Comparison of ENCODE assay signal across 12 cellular contexts in genomic region chr20:9035129-9035528, GRCh38. TPM values are rescaled to one million over a fixed set of nuclear protein-coding genes. Genes with fewer than 3 reads are reported as not detected.
A peak's percentile ranks its signal among the peaks of the same experiment; 100 is the strongest.
DNase-seq lines count a peak whose midpoint lies in the region; ATAC-seq, FAIRE-seq and TF ChIP-seq lines count a peak whose summit lies in the region.
"Had no signal": no experiment of that assay in that cellular context is flagged by ENCODE, and none has a peak within 500 bp of the region (broad histone marks: within the 10 kb centered on the region; RNA-seq: fewer than 3 reads in every experiment).

No MANE protein-coding gene starts in this region.

- 31% methylated on average over 3 of the region's 3 CpGs for WGBS in smooth muscle cell (ENCODE audit: low lambda C conversion rate)

- H3K4me1 Mint-ChIP-seq in astrocyte (ENCODE audit: low read depth, unreplicated experiment): peaks cover 8% of the 10 kb centered on the region
- no peaks in the 10 kb centered on the region for H3K4me1 Mint-ChIP-seq in stimulated activated naive B cell treated with anti-CD40 and anti-IgM and Interleukin-4, amounts not matched to agents 10 μg/mL and 1 μg/mL and 100 μg/mL, for 72 hours
- H3K4me1 Mint-ChIP-seq in stimulated activated naive CD8-positive, alpha-beta T cell treated with anti-CD3 and anti-CD28 coated beads, Interleukin-15, amount 100 ng/mL, for 72 hours: no peaks in the 10 kb centered on the region

- FAIRE-seq in astrocyte (lab: Jason Lieb, UNC): peak; percentile 82
- FAIRE-seq: GM18507 had no signal

- no peaks in the 10 kb centered on the region for H3K27me3 ChIP-seq in BJ (ENCODE audit: control insufficient read depth, insufficient read depth, low read length)
- no peaks in the 10 kb centered on the region for H3K27me3 ChIP-seq in astrocyte (ENCODE audit: insufficient read depth, low read length)
- H3K27me3 ChIP-seq in smooth muscle cell (ENCODE audit: low read depth): no peaks in the 10 kb centered on the region

- H3K27ac ChIP-seq in astrocyte (ENCODE audit: low read depth, low read length) (no peak overlapping the region), smooth muscle cell (ENCODE audit: low read depth) (no peak overlapping the region)

- no peaks in the 10 kb centered on the region for H3K27me3 Mint-ChIP-seq in astrocyte (ENCODE audit: low read depth, unreplicated experiment)
- H3K27me3 Mint-ChIP-seq in stimulated activated naive B cell treated with anti-CD40 and anti-IgM and Interleukin-4, amounts not matched to agents 10 μg/mL and 1 μg/mL and 100 μg/mL, for 72 hours: peaks cover 0 to 4% of the 10 kb centered on the region in 2 donors
- no peaks in the 10 kb centered on the region for H3K27me3 Mint-ChIP-seq in stimulated activated naive CD8-positive, alpha-beta T cell treated with anti-CD3 and anti-CD28 coated beads, Interleukin-15, amount 100 ng/mL, for 72 hours

- no peaks in the 10 kb centered on the region for H3K9me3 ChIP-seq in astrocyte (ENCODE audit: insufficient read depth, low read depth, low read length)
- no peaks in the 10 kb centered on the region for H3K9me3 ChIP-seq in smooth muscle cell (replicated peaks; ENCODE audit: low read depth)

- no peak overlapping the region for H3K4me3 Mint-ChIP-seq in astrocyte (ENCODE audit: unreplicated experiment)
- no peak overlapping the region for H3K4me3 Mint-ChIP-seq in stimulated activated naive B cell treated with anti-CD40 and anti-IgM and Interleukin-4, amounts not matched to agents 10 μg/mL and 1 μg/mL and 100 μg/mL, for 72 hours
- no peak overlapping the region for H3K4me3 Mint-ChIP-seq in stimulated activated naive CD8-positive, alpha-beta T cell treated with anti-CD3 and anti-CD28 coated beads, Interleukin-15, amount 100 ng/mL, for 72 hours
- H3K4me3 Mint-ChIP-seq: activated naive CD4-positive, alpha-beta T cell treated with anti-CD3 and anti-CD28 coated beads for 36 hours had no signal

- H3K4me2 ChIP-seq in astrocyte (ENCODE audit: low read length) (no peak overlapping the region), smooth muscle cell (no peak overlapping the region)

- H3K9ac ChIP-seq in astrocyte (ENCODE audit: low read length) (no peak overlapping the region), smooth muscle cell (ENCODE audit: low read depth) (no peak overlapping the region)

- H3K36me3 ChIP-seq in BJ (ENCODE audit: control insufficient read depth, insufficient read depth, low read length) (no peaks in the 10 kb centered on the region), astrocyte (ENCODE audit: insufficient read depth, low read length) (no peaks in the 10 kb centered on the region), smooth muscle cell (ENCODE audit: low read depth) (no peaks in the 10 kb centered on the region)

- H4K20me1 ChIP-seq in astrocyte (ENCODE audit: insufficient read depth, low read length) (no peaks in the 10 kb centered on the region), smooth muscle cell (ENCODE audit: low read depth) (no peaks in the 10 kb centered on the region)

- H2AFZ ChIP-seq in astrocyte (ENCODE audit: low read depth, low read length) (no peak overlapping the region), smooth muscle cell (ENCODE audit: low read depth) (no peak overlapping the region)

- H3K36me3 Mint-ChIP-seq in astrocyte (ENCODE audit: low read depth, unreplicated experiment): no peaks in the 10 kb centered on the region
- no peaks in the 10 kb centered on the region for H3K36me3 Mint-ChIP-seq in stimulated activated naive B cell treated with anti-CD40 and anti-IgM and Interleukin-4, amounts not matched to agents 10 μg/mL and 1 μg/mL and 100 μg/mL, for 72 hours

- no peaks in the 10 kb centered on the region for H3F3A ChIP-seq in smooth muscle cell (ENCODE audit: low read depth)

- no peak for ATAC-seq in stimulated activated naive B cell treated with anti-CD40 and anti-IgM and Interleukin-4, amounts not matched to agents 10 μg/mL and 1 μg/mL and 100 μg/mL, for 72 hours (replicated peaks)
- ATAC-seq in stimulated activated naive CD8-positive, alpha-beta T cell treated with anti-CD3 and anti-CD28 coated beads, Interleukin-15, amount 100 ng/mL, for 72 hours: no peak

- DNase-seq in BJ (ENCODE audit: low read depth) (peak; percentile 81), HT1080 (ENCODE audit: low read depth) (peak; percentile 94), astrocyte (ENCODE audit: low read depth) (peak; percentile 84), kidney tubule cell (ENCODE audit: low spot score) (peak; percentile 91), superior temporal gyrus (ENCODE audit: extremely low spot score) (no peak), smooth muscle cell (lab: John Stamatoyannopoulos, UW; ENCODE audit: unreplicated experiment) (no peak)
- no peak for DNase-seq in stimulated activated naive B cell treated with anti-CD40 and anti-IgM and Interleukin-4, amounts not matched to agents 10 μg/mL and 1 μg/mL and 100 μg/mL, for 72 hours
- DNase-seq in stimulated activated naive CD8-positive, alpha-beta T cell treated with anti-CD3 and anti-CD28 coated beads, Interleukin-15, amount 100 ng/mL, for 72 hours: no peak
- DNase-seq: activated naive CD4-positive, alpha-beta T cell treated with anti-CD3 and anti-CD28 coated beads for 36 hours; effector CD8-positive, alpha-beta T cell; KBM-7 had no signal

- H3K9me3 Mint-ChIP-seq in astrocyte (ENCODE audit: unreplicated experiment): peaks cover 3% of the 10 kb centered on the region
- H3K9me3 Mint-ChIP-seq in stimulated activated naive B cell treated with anti-CD40 and anti-IgM and Interleukin-4, amounts not matched to agents 10 μg/mL and 1 μg/mL and 100 μg/mL, for 72 hours: peaks cover 3 to 5% of the 10 kb centered on the region in 2 donors
- H3K9me3 Mint-ChIP-seq in stimulated activated naive CD8-positive, alpha-beta T cell treated with anti-CD3 and anti-CD28 coated beads, Interleukin-15, amount 100 ng/mL, for 72 hours: peaks cover 0 to 5% of the 10 kb centered on the region in 2 donors

- POLR2A ChIA-PET in BJ (lab: Charles Lee): no interaction called here

- peak overlapping the region; percentile 69 for H3K27ac Mint-ChIP-seq in astrocyte (ENCODE audit: unreplicated experiment)
- no peak overlapping the region for H3K27ac Mint-ChIP-seq in stimulated activated naive B cell treated with anti-CD40 and anti-IgM and Interleukin-4, amounts not matched to agents 10 μg/mL and 1 μg/mL and 100 μg/mL, for 72 hours
- H3K27ac Mint-ChIP-seq in stimulated activated naive CD8-positive, alpha-beta T cell treated with anti-CD3 and anti-CD28 coated beads, Interleukin-15, amount 100 ng/mL, for 72 hours: no peak overlapping the region
- H3K27ac Mint-ChIP-seq: activated naive CD4-positive, alpha-beta T cell treated with anti-CD3 and anti-CD28 coated beads for 36 hours had no signal

- no peak overlapping the region for H3K4me3 ChIP-seq in BJ (ENCODE audit: low read depth, low read length)
- H3K4me3 ChIP-seq in astrocyte (ENCODE audit: insufficient read depth, low read depth, low read length): no peak overlapping the region
- no peak overlapping the region for H3K4me3 ChIP-seq in smooth muscle cell

- TF ChIP-seq CTCF in BJ (IDR thresholded peaks at IDR 0.05; ENCODE audit: insufficient read depth, low read depth, low read length): no peak
- no peak for TF ChIP-seq CTCF in astrocyte (IDR thresholded peaks at IDR 0.05; ENCODE audit: insufficient read depth, low read depth, low read length)
- TF ChIP-seq CTCF in smooth muscle cell (IDR thresholded peaks at IDR 0.05; ENCODE audit: borderline replicate concordance, insufficient read depth, poor library complexity, severe bottlenecking): no peak

- H3K4me1 ChIP-seq in astrocyte (ENCODE audit: insufficient read depth, low read length) (peaks cover 3% of the 10 kb centered on the region), smooth muscle cell (ENCODE audit: low read depth) (no peaks in the 10 kb centered on the region)

- CTCF ChIA-PET in BJ (lab: Yijun Ruan, JAX): interaction anchor here (1.1 kb wide), 1 partner anchor 18 kb away, joined by 3 read pairs; no protein-coding TSS in a partner anchor

- no peaks in the 10 kb centered on the region for H3K79me2 ChIP-seq in astrocyte (ENCODE audit: insufficient read depth, low read length)
- no peaks in the 10 kb centered on the region for H3K79me2 ChIP-seq in smooth muscle cell (ENCODE audit: low read depth)

RNA-seq across cellular contexts. Expression of gene PLCB4, which starts 33.8 kb away (rescaled TPM):
- polyA plus RNA-seq in BJ (2011; rRNA removed) (8.8 and 19.0 TPM in 2 replicates), smooth muscle cell (3.0 and 3.5 TPM in 2 replicates)
- polyA minus RNA-seq in BJ (2011; rRNA and poly(A)+ RNA removed): 12.6 and 15.4 TPM in 2 replicates
- total RNA-seq in HT1080 (2014; rRNA removed; shearing (Covaris generic)): 22.7 and 24.0 TPM in 2 replicates
- 10.6 and 12.2 TPM in 2 replicates for polyA plus RNA-seq in HT1080 (2015; cell fraction: cytosol; rRNA removed)
- 45.1 and 56.4 TPM in 2 replicates for polyA plus RNA-seq in HT1080 (2015; cell fraction: nucleus; rRNA removed)
- total RNA-seq in astrocyte (38.9 and 58.2 TPM in 2 replicates), smooth muscle cell (5.2 and 5.3 TPM in 2 replicates)
- total RNA-seq: activated naive CD4-positive, alpha-beta T cell treated with anti-CD3 and anti-CD28 coated beads for 36 hours had no signal

Comparison
In these comparisons a context has a peak if more than half of its experiments do, and no peak if none do; other contexts are left out.
1. DNase-seq: peak in BJ (single experiment), HT1080 (single experiment), astrocyte (single experiment) and kidney tubule cell (single experiment); none in stimulated activated naive B cell treated with anti-CD40 and anti-IgM and Interleukin-4, amounts not matched to agents 10 μg/mL and 1 μg/mL and 100 μg/mL, for 72 hours (single experiment), stimulated activated naive CD8-positive, alpha-beta T cell treated with anti-CD3 and anti-CD28 coated beads, Interleukin-15, amount 100 ng/mL, for 72 hours (0 of 2), superior temporal gyrus (single experiment) and smooth muscle cell (single experiment).